ENCODE assay signal across 9 cellular contexts in genomic region chr3:142725352-142725739, GRCh38. TPM values are rescaled to one million over a fixed set of nuclear protein-coding genes. Genes with fewer than 3 reads are reported as not detected.
DNase-seq lines count a peak whose midpoint lies in the region; ATAC-seq, FAIRE-seq and TF ChIP-seq lines count a peak whose summit lies in the region.
"Had no signal": no experiment of that assay in that cellular context is flagged by ENCODE, and none has a peak within 500 bp of the region (broad histone marks: within the 10 kb centered on the region; RNA-seq: fewer than 3 reads in every experiment).

No MANE protein-coding gene starts in this region.

- H3K79me1 ChIP-seq in mesenchymal stem cell (replicated peaks; ENCODE audit: low read length, poor library complexity, severe bottlenecking): peaks cover 4% of the 10 kb centered on the region

- TF ChIP-seq EP300 in K562 (IDR thresholded peaks at IDR 0.05; ENCODE audit: low read length): no peak

- no peak overlapping the region for H3K18ac ChIP-seq in mesenchymal stem cell (ENCODE audit: low read depth in 1 of 2, low read length in 2 of 2)

- no peak overlapping the region for H3K23ac ChIP-seq in mesenchymal stem cell (ENCODE audit: low read length in 2 of 2)

- H3K4me1 ChIP-seq in cardiac muscle cell (ENCODE audit: low read depth) (peaks cover 13% of the 10 kb centered on the region), K562 (replicated peaks in 1 of 2; ENCODE audit: control insufficient read depth in 2 of 2, insufficient read depth in 2 of 2, low read length in 2 of 2) (peaks cover 5 to 11% of the 10 kb centered on the region in 2 experiments; a peak in 4 of 5 replicates), mesenchymal stem cell (ENCODE audit: control insufficient read depth, insufficient read depth, low read depth, low read length) (no peaks in the 10 kb centered on the region), upper lobe of right lung (no peaks in the 10 kb centered on the region)

- no peak overlapping the region for H3K4ac ChIP-seq in mesenchymal stem cell (ENCODE audit: low read depth in 1 of 2, low read length in 2 of 2)

- no peak overlapping the region for H2BK12ac ChIP-seq in mesenchymal stem cell (ENCODE audit: low read length in 2 of 2)

- BruUV-seq in K562 (replicated peaks; lab: Mats Ljungman, UMichigan): TSS peak; percentile 49

- peak overlapping the region; percentile 84 for H3K4me3 ChIP-seq in cardiac muscle cell
- peak overlapping the region; percentile 90 for H3K4me3 ChIP-seq in K562
- peak overlapping the region in 1 of 2 experiments; percentile 98 for H3K4me3 ChIP-seq in mesenchymal stem cell (ENCODE audit: insufficient read depth in 1 of 2, low read depth in 1 of 2, low read length in 2 of 2)
- H3K4me3 ChIP-seq in upper lobe of right lung: peak overlapping the region; percentile 65

- no peaks in the 10 kb centered on the region for H3K9me1 ChIP-seq in K562 (ENCODE audit: control insufficient read depth, insufficient read depth, low read length)

- peaks cover 21% of the 10 kb centered on the region for H3K79me2 ChIP-seq in K562 (ENCODE audit: control insufficient read depth, insufficient read depth, low read length)

- TF ChIP-seq RAD21 in K562 (CRISPR knock-in tag; conservative IDR thresholded peaks at IDR 0.05 in 1 of 2, IDR thresholded peaks at IDR 0.05 in 1 of 2): no peak

- H4K20me1 ChIP-seq in K562 (replicated peaks; ENCODE audit: control insufficient read depth, insufficient read depth, low read length): no peaks in the 10 kb centered on the region

- DNase-seq in cardiac muscle cell (ENCODE audit: low read depth in 1 of 2, low spot score in 1 of 2): no peak
- DNase-seq in Right ventricle myocardium inferior (ENCODE audit: missing footprints): no peak
- DNase-seq in K562 (ENCODE audit: extremely low read depth in 1 of 4, low spot score in 3 of 4): no peak
- DNase-seq in mesenchymal stem cell: no peak
- DNase-seq in upper lobe of right lung: no peak
- no peak for DNase-seq in NCI-H82 treated with DMSO at 0.1 percent for 48 hours (lab: John Stamatoyannopoulos, UW; ENCODE audit: unreplicated experiment)
- DNase-seq in RKO (ENCODE audit: low spot score): no peak
- no peak for DNase-seq in activated gamma-delta T cell treated with Interleukin-2 at 50 U/mL for 16 hours

- TF ChIP-seq CTCF in cardiac muscle cell (IDR thresholded peaks at IDR 0.05; ENCODE audit: low read depth, low read length) (no peak), K562 (IDR thresholded peaks at IDR 0.05 in 2 of 3, conservative IDR thresholded peaks at IDR 0.05 in 1 of 3; ENCODE audit: insufficient read depth in 2 of 3, low read depth in 1 of 3, low read length in 3 of 3) (no peak), upper lobe of right lung (IDR thresholded peaks at IDR 0.05) (no peak)

- TF ChIP-seq POLR2A in K562 (conservative IDR thresholded peaks at IDR 0.05): no peak

- H3K27ac ChIP-seq in cardiac muscle cell (peak overlapping the region; percentile 92), K562 (ENCODE audit: extremely low read depth, low read depth, low read length) (peak overlapping the region; percentile 89), mesenchymal stem cell (ENCODE audit: low read length, poor library complexity, severe bottlenecking) (no peak overlapping the region), upper lobe of right lung (no peak overlapping the region)

- no peak for ATAC-seq in Right ventricle myocardium inferior
- ATAC-seq in K562: no peak
- ATAC-seq in upper lobe of right lung: no peak

- H2BK15ac ChIP-seq in mesenchymal stem cell (ENCODE audit: low read depth, poor library complexity, severe bottlenecking): no peak overlapping the region

- H2BK120ac ChIP-seq in mesenchymal stem cell (ENCODE audit: low read depth, low read length): no peak overlapping the region

- intact Hi-C loops in Right ventricle myocardium inferior (cut with DNase I) (loop anchor here (10.0 kb wide), 1 partner anchor 279 kb away; the partner anchor contains the start of gene U2SURP), K562 (cut with micrococcal nuclease) (loop anchor here (5.0 kb wide), 1 partner anchor 128 kb away; the partner anchor contains the start of gene PLS1), upper lobe of right lung (cut with DNase I) (no loop called here)

- H3K36me3 ChIP-seq in cardiac muscle cell (no peaks in the 10 kb centered on the region), K562 (ENCODE audit: control insufficient read depth, insufficient read depth, low read length) (no peaks in the 10 kb centered on the region), mesenchymal stem cell (ENCODE audit: control insufficient read depth in 1 of 2, insufficient read depth in 2 of 2, low read depth in 1 of 2, low read length in 2 of 2) (no peaks in the 10 kb centered on the region), upper lobe of right lung (no peaks in the 10 kb centered on the region)

- no peaks in the 10 kb centered on the region for H3K27me3 ChIP-seq in cardiac muscle cell
- H3K27me3 ChIP-seq in K562 (ENCODE audit: control insufficient read depth in 2 of 2, insufficient read depth in 2 of 2, low read length in 2 of 2): no peaks in the 10 kb centered on the region
- H3K27me3 ChIP-seq in mesenchymal stem cell (ENCODE audit: control insufficient read depth in 1 of 2, insufficient read depth in 1 of 2, low read length in 2 of 2): no peaks in the 10 kb centered on the region
- H3K27me3 ChIP-seq in upper lobe of right lung: no peaks in the 10 kb centered on the region

- peak overlapping the region; percentile 96 for H3K4me2 ChIP-seq in K562 (ENCODE audit: insufficient read depth, low read length)
- H3K4me2 ChIP-seq in mesenchymal stem cell (ENCODE audit: low read length, poor library complexity, severe bottlenecking): peak overlapping the region; percentile 76

- H4K8ac ChIP-seq in mesenchymal stem cell (ENCODE audit: low read length): no peak overlapping the region

- H4K91ac ChIP-seq in mesenchymal stem cell (ENCODE audit: low read length): no peak overlapping the region

- H2AK5ac ChIP-seq in mesenchymal stem cell (ENCODE audit: low read length, severe bottlenecking): no peak overlapping the region

- no peaks in the 10 kb centered on the region for H3K9me3 ChIP-seq in cardiac muscle cell (ENCODE audit: low read depth)
- H3K9me3 ChIP-seq in K562 (replicated peaks; ENCODE audit: control insufficient read depth, insufficient read depth, low read depth, low read length): no peaks in the 10 kb centered on the region
- no peaks in the 10 kb centered on the region for H3K9me3 ChIP-seq in mesenchymal stem cell (ENCODE audit: control insufficient read depth, low read length)
- H3K9me3 ChIP-seq in upper lobe of right lung: no peaks in the 10 kb centered on the region

- in situ Hi-C loops in K562 (cut with MboI): no loop called here

- H3K14ac ChIP-seq in mesenchymal stem cell (ENCODE audit: low read length in 2 of 2): no peak overlapping the region

- POLR2A ChIA-PET in K562 (lab: Yijun Ruan, JAX): interaction anchor here (0.6 to 2.0 kb wide), 3 partner anchors 128 to 239 kb away, joined by 3 to 11 read pairs (median 3); partner anchors contain the start of gene PLS1

- peak overlapping the region in 1 of 2 experiments; percentile 64; a peak in 2 of 4 replicates for H3K9ac ChIP-seq in K562 (ENCODE audit: insufficient read depth in 1 of 2, low read depth in 2 of 2, low read length in 2 of 2)
- H3K9ac ChIP-seq in mesenchymal stem cell (ENCODE audit: low read length): peak overlapping the region; percentile 96

- no peak overlapping the region for H2BK5ac ChIP-seq in mesenchymal stem cell (ENCODE audit: low read depth, low read length, poor library complexity, severe bottlenecking)

- FAIRE-seq in K562 (lab: Jason Lieb, UNC): no peak
- FAIRE-seq: TTC549 had no signal

- CTCF ChIA-PET in K562 (lab: Yijun Ruan, JAX; ENCODE audit: low intra/inter-chr PET ratio): no interaction called here

- whole genome bisulfite sequencing in K562 (ENCODE audit: insufficient coverage, low coverage, missing lambda C conversion rate): 26% methylated on average over 5 of the region's 5 CpGs
- 53% methylated on average over 4 of the region's 5 CpGs for WGBS in mesenchymal stem cell

- H2AFZ ChIP-seq in K562 (ENCODE audit: low read depth, low read length) (peak overlapping the region; percentile 84), mesenchymal stem cell (ENCODE audit: low read depth, low read length) (no peak overlapping the region)

TF ChIP-seq in K562, 482 proteins besides CTCF, POLR2A, EP300 and RAD21 (continues in another document):
- TF ChIP-seq CBFA2T2 (conservative IDR thresholded peaks at IDR 0.05) (no peak), CBX2 (IDR thresholded peaks at IDR 0.05; ENCODE audit: insufficient read depth, low read length, poor library complexity, severe bottlenecking) (peak; percentile 88)

RNA-seq across cellular contexts. Expression of gene TRPC1, which starts 1.5 kb away (rescaled TPM):
- 40.3 and 64.9 TPM in 2 replicates for total RNA-seq in cardiac muscle cell
- polyA plus RNA-seq in cardiac muscle cell: 17.9 and 37.3 TPM in 2 replicates
- total RNA-seq in Right ventricle myocardium inferior: 9.2 TPM
- 6.4 and 31.1 TPM in 2 replicates for total RNA-seq in K562 (2011; cell fraction: chromatin; rRNA removed; ENCODE audit: low replicate concordance)
- total RNA-seq in K562 (2011; cell fraction: nucleolus; rRNA removed): 3.3 and 9.9 TPM in 2 replicates
- total RNA-seq in K562 (2011; cell fraction: nucleoplasm; rRNA removed): 7.2 and 12.1 TPM in 2 replicates
- total RNA-seq in K562 (2014; rRNA removed): 2.8 and 4.1 TPM in 2 replicates
- total RNA-seq in K562 (2014; rRNA removed; fragmentation: Illumina TruSeq; extraction: Trizol): 5.7 and 6.5 TPM in 2 replicates
- 4.1 and 6.2 TPM in 2 replicates for total RNA-seq in K562 (2015; rRNA removed; fragmentation: Illumina TruSeq; extraction: Trizol)
- total RNA-seq in K562 (2021): 4.2 and 4.6 TPM in 2 replicates
- 1.9 and 2.0 TPM in 2 replicates for polyA plus RNA-seq in K562 (2011; rRNA removed)
- 0.49 and 0.50 TPM in 2 replicates for polyA plus RNA-seq in K562 (2011; cell fraction: cytosol; rRNA removed)
- polyA plus RNA-seq in K562 (2011; cell fraction: nucleus; rRNA removed): 1.4 and 3.2 TPM in 2 replicates
- 3.2 and 3.5 TPM in 2 replicates for polyA plus RNA-seq in K562 (2012)
- polyA plus RNA-seq in K562 (2014; fragmentation: Illumina TruSeq; extraction: Trizol): 3.0 and 3.5 TPM in 2 replicates
- 1 to 10 TPM; 1.4 to 2.2 TPM for polyA plus RNA-seq in K562 (2014; fragmentation: Nextera tagmentation; extraction: Ambion mirVana)
- 2.6 and 3.5 TPM in 2 replicates for polyA plus RNA-seq in K562 (2014; rRNA removed)
- 2.0 and 5.1 TPM in 2 replicates for polyA minus RNA-seq in K562 (2011; rRNA and poly(A)+ RNA removed)
- 3.1 and 4.7 TPM in 2 replicates for polyA minus RNA-seq in K562 (2011; cell fraction: cytosol; rRNA and poly(A)+ RNA removed)
- polyA minus RNA-seq in K562 (2011; cell fraction: nucleus; rRNA and poly(A)+ RNA removed): 3.9 and 4.1 TPM in 2 replicates
- polyA plus RNA-seq in mesenchymal stem cell (2013, experiment 1 of 2): 7.8 TPM
- 7.4 TPM for polyA plus RNA-seq in mesenchymal stem cell (2013, experiment 2 of 2)
- total RNA-seq in upper lobe of right lung: 5.6 TPM

Comparison
In these comparisons a context has a peak if more than half of its experiments do, and no peak if none do; other contexts are left out.
1. H3K27ac ChIP-seq: peak in cardiac muscle cell (single experiment) and K562 (single experiment); none in mesenchymal stem cell (single experiment) and upper lobe of right lung (single experiment).